In the genomic region with DNA sequence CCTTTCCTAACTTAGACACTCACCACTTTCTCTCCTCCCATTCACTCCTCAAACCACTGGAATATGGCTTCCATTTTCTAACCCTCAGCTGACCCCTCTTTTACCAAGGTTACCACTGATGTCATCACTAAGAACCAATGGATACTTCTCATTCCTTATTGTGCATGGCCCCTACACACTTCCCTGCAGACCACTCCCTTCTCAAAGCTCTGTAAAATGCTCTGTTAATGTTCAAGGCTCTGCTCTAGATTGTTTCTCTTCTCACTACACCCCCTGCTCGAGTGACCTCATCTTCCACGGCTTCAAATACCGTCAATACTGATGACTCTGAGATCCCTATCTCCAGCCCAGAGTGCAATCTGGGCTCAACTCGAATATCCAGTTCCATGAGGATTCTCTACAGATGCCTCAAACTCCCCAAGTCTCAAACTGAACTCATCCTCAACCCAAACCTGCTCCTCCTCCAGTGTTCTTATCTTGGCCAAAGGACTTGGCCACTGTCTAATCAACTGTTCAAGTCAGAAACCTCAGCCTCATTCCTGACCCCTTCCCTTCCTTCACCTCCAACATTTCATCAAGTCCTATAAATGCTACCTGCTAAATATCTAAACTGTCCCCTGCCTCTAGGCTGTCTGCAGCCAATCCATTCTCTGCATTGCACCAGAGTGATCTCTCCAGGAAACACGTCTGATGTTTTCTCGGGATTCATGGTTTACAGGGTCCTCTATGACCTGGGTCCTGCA, we compare ENCODE assay signal across 1 cellular context.
TF ChIP-seq lines count a peak whose summit lies in the region.

No MANE protein-coding gene starts in this region.

TF ChIP-seq in K562, 482 proteins besides CTCF, POLR2A, EP300 and RAD21 (continued from another document and continues in another):
- TF ChIP-seq NRF1 (conservative IDR thresholded peaks at IDR 0.05 in 1 of 2, IDR thresholded peaks at IDR 0.05 in 1 of 2) (0 out of 4 replicates have a peak, but pooled peaks of 1 of the 2 experiments have one; percentile 20), ZBTB2 (IDR thresholded peaks at IDR 0.05) (no peak), ZNF224 (CRISPR knock-in tag; IDR thresholded peaks at IDR 0.05) (no peak), NFE2L1 (tag; IDR thresholded peaks at IDR 0.05; ENCODE audit: borderline replicate concordance, low read depth) (no peak), JUN (IDR thresholded peaks at IDR 0.05; ENCODE audit: borderline replicate concordance, low read depth, low read length) (peak; percentile 93), JUN (CRISPR knock-in tag; IDR thresholded peaks at IDR 0.05; ENCODE audit: borderline replicate concordance) (no peak), NFIC (IDR thresholded peaks at IDR 0.05) (no peak), ZNF584 (CRISPR knock-in tag; IDR thresholded peaks at IDR 0.05; ENCODE audit: low read depth) (peak; percentile 85; the same call in 1 of the 2 replicates), HDAC6 (IDR thresholded peaks at IDR 0.05; ENCODE audit: low read depth, low read length) (no peak), HDGF (IDR thresholded peaks at IDR 0.05) (peak; percentile 56; the same call in 1 of the 2 replicates), MCM3 (IDR thresholded peaks at IDR 0.05) (no peak), ATF1 (CRISPR knock-in tag; IDR thresholded peaks at IDR 0.05) (no peak), ATF1 (tag; IDR thresholded peaks at IDR 0.05) (peak; percentile 66), ZNF589 (CRISPR knock-in tag; IDR thresholded peaks at IDR 0.05; ENCODE audit: low read depth) (no peak), PML (IDR thresholded peaks at IDR 0.05; ENCODE audit: low read length) (no peak), JUND (IDR thresholded peaks at IDR 0.05; ENCODE audit: borderline replicate concordance, low read depth, low read length) (peak; percentile 87; the same call in 1 of the 2 replicates), JUND (tag; IDR thresholded peaks at IDR 0.05; ENCODE audit: borderline replicate concordance, low read depth, low read length) (peak; percentile 89; the same call in 2 of the 3 replicates), HSF4 (CRISPR knock-in tag; IDR thresholded peaks at IDR 0.05; ENCODE audit: borderline replicate concordance) (no peak), POLR2G (IDR thresholded peaks at IDR 0.05; ENCODE audit: low read depth, low read length) (no peak), ZNF445 (CRISPR knock-in tag; IDR thresholded peaks at IDR 0.05; ENCODE audit: low read depth) (no peak), SMAD1 (IDR thresholded peaks at IDR 0.05; ENCODE audit: low read depth, low read length, partially characterized antibody) (peak; percentile 20), ZNF511 (CRISPR knock-in tag; IDR thresholded peaks at IDR 0.05) (no peak), ZKSCAN8 (CRISPR knock-in tag; IDR thresholded peaks at IDR 0.05) (no peak), NR1H2 (CRISPR knock-in tag; IDR thresholded peaks at IDR 0.05) (no peak), BMI1 (IDR thresholded peaks at IDR 0.05; ENCODE audit: low read length) (no peak), SMARCE1 (IDR thresholded peaks at IDR 0.05) (peak; percentile 82; the same call in 1 of the 2 replicates), ZNF217 (CRISPR knock-in tag; IDR thresholded peaks at IDR 0.05) (no peak), TBL1XR1 (IDR thresholded peaks at IDR 0.05; ENCODE audit: low read length in 2 of 2) (no peak), NUFIP1 (IDR thresholded peaks at IDR 0.05; ENCODE audit: partially characterized antibody) (no peak), CC2D1A (IDR thresholded peaks at IDR 0.05) (no peak; the same call in 1 of the 2 replicates), CSDE1 (IDR thresholded peaks at IDR 0.05) (no peak), ZNF133 (CRISPR knock-in tag; IDR thresholded peaks at IDR 0.05) (no peak), ZNF75A (CRISPR knock-in tag; IDR thresholded peaks at IDR 0.05) (no peak), ZNF282 (CRISPR knock-in tag; IDR thresholded peaks at IDR 0.05) (no peak), SIN3B (IDR thresholded peaks at IDR 0.05; ENCODE audit: low read depth) (no peak), ZNF175 (CRISPR knock-in tag; IDR thresholded peaks at IDR 0.05; ENCODE audit: low read depth) (peak; percentile 69; the same call in 1 of the 2 replicates), ZNF3 (CRISPR knock-in tag; IDR thresholded peaks at IDR 0.05) (0 out of 2 replicates have a peak, but pooled peaks have one; percentile 27), IRF1 (CRISPR knock-in tag; IDR thresholded peaks at IDR 0.05; ENCODE audit: borderline replicate concordance) (no peak), ARID3B (CRISPR knock-in tag; IDR thresholded peaks at IDR 0.05; ENCODE audit: borderline replicate concordance) (no peak), L3MBTL2 (IDR thresholded peaks at IDR 0.05) (0 out of 2 replicates have a peak, but pooled peaks have one; percentile 11), TBP (optimal IDR thresholded peaks at IDR 0.05; ENCODE audit: low read depth, low read length) (no peak), KDM1A (IDR thresholded peaks at IDR 0.05) (0 out of 4 replicates have a peak, but pooled peaks of 1 of the 2 experiments have one; percentile 25), RB1 (IDR thresholded peaks at IDR 0.05; ENCODE audit: low read depth) (no peak), THRAP3 (IDR thresholded peaks at IDR 0.05; ENCODE audit: borderline replicate concordance) (no peak), LEF1 (IDR thresholded peaks at IDR 0.05) (peak; percentile 43; the same call in 1 of the 2 replicates), NCOA6 (IDR thresholded peaks at IDR 0.05) (no peak), CREB1 (IDR thresholded peaks at IDR 0.05) (peak; percentile 67), CREB1 (CRISPR knock-in tag; IDR thresholded peaks at IDR 0.05) (no peak; the same call in 1 of the 2 replicates), DLX4 (CRISPR knock-in tag; IDR thresholded peaks at IDR 0.05) (no peak), SMARCC2 (IDR thresholded peaks at IDR 0.05; ENCODE audit: low read depth) (peak; percentile 64; the same call in 1 of the 2 replicates), POU5F1 (IDR thresholded peaks at IDR 0.05; ENCODE audit: borderline replicate concordance, low read depth, low read length, partially characterized antibody) (no peak), HMGXB4 (CRISPR knock-in tag; IDR thresholded peaks at IDR 0.05) (no peak), ZEB2 (IDR thresholded peaks at IDR 0.05) (no peak), ZNF408 (CRISPR knock-in tag; IDR thresholded peaks at IDR 0.05; ENCODE audit: low read depth) (no peak)
- TF ChIP-seq, protein P1, sequence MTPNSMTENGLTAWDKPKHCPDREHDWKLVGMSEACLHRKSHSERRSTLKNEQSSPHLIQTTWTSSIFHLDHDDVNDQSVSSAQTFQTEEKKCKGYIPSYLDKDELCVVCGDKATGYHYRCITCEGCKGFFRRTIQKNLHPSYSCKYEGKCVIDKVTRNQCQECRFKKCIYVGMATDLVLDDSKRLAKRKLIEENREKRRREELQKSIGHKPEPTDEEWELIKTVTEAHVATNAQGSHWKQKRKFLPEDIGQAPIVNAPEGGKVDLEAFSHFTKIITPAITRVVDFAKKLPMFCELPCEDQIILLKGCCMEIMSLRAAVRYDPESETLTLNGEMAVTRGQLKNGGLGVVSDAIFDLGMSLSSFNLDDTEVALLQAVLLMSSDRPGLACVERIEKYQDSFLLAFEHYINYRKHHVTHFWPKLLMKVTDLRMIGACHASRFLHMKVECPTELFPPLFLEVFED (CRISPR knock-in tag; conservative IDR thresholded peaks at IDR 0.05) = peak; percentile 88
- TF ChIP-seq, protein P2, sequence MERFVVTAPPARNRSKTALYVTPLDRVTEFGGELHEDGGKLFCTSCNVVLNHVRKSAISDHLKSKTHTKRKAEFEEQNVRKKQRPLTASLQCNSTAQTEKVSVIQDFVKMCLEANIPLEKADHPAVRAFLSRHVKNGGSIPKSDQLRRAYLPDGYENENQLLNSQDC (CRISPR knock-in tag; IDR thresholded peaks at IDR 0.05) = no peak
- TF ChIP-seq, protein P3, sequence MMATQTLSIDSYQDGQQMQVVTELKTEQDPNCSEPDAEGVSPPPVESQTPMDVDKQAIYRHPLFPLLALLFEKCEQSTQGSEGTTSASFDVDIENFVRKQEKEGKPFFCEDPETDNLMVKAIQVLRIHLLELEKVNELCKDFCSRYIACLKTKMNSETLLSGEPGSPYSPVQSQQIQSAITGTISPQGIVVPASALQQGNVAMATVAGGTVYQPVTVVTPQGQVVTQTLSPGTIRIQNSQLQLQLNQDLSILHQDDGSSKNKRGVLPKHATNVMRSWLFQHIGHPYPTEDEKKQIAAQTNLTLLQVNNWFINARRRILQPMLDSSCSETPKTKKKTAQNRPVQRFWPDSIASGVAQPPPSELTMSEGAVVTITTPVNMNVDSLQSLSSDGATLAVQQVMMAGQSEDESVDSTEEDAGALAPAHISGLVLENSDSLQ (IDR thresholded peaks at IDR 0.05) = no peak
